Comparison of ENCODE assay signal across 12 cellular contexts in genomic region chr22:38462960-38463784, GRCh38. TPM values are rescaled to one million over a fixed set of nuclear protein-coding genes. Genes with fewer than 3 reads are reported as not detected.
DNase-seq lines count a peak whose midpoint lies in the region; ATAC-seq lines count a peak whose summit lies in the region.
"Had no signal": no experiment of that assay in that cellular context is flagged by ENCODE, and none has a peak within 500 bp of the region (broad histone marks: within the 10 kb centered on the region; RNA-seq: fewer than 3 reads in every experiment).

No MANE protein-coding gene starts in this region.

- no peak overlapping the region for H3K27ac Mint-ChIP-seq in activated naive CD4-positive, alpha-beta T cell treated with anti-CD3 and anti-CD28 coated beads, Interleukin-2, amount 10 ng/mL, durations not matched to agents 7 days and 5 days
- H3K27ac Mint-ChIP-seq in activated CD4-positive, alpha-beta memory T cell treated with anti-CD3 and anti-CD28 coated beads, Interleukin-2, amount 10 ng/mL, durations not matched to agents 7 days and 5 days: no peak overlapping the region
- H3K27ac Mint-ChIP-seq: CD4-positive, CD25-positive, alpha-beta regulatory T cell had no signal

- no peak overlapping the region for H3K27ac ChIP-seq in HUES6 (ENCODE audit: low read depth, low read length)

- no peak overlapping the region for H3K4me3 Mint-ChIP-seq in activated naive CD4-positive, alpha-beta T cell treated with anti-CD3 and anti-CD28 coated beads, Interleukin-2, amount 10 ng/mL, durations not matched to agents 7 days and 5 days
- no peak overlapping the region for H3K4me3 Mint-ChIP-seq in activated CD4-positive, alpha-beta memory T cell treated with anti-CD3 and anti-CD28 coated beads, Interleukin-2, amount 10 ng/mL, durations not matched to agents 7 days and 5 days
- H3K4me3 Mint-ChIP-seq: CD4-positive, CD25-positive, alpha-beta regulatory T cell had no signal

- intact Hi-C loops in posterior vena cava (cut with DNase I): no loop called here

- H3K27me3 Mint-ChIP-seq in activated naive CD4-positive, alpha-beta T cell treated with anti-CD3 and anti-CD28 coated beads, Interleukin-2, amount 10 ng/mL, durations not matched to agents 7 days and 5 days: peaks cover 100% of the 10 kb centered on the region
- peaks cover 75% of the 10 kb centered on the region for H3K27me3 Mint-ChIP-seq in activated CD4-positive, alpha-beta memory T cell treated with anti-CD3 and anti-CD28 coated beads, Interleukin-2, amount 10 ng/mL, durations not matched to agents 7 days and 5 days

- H3K9ac ChIP-seq in HUES6 (ENCODE audit: low read length) (no peak overlapping the region), iPS-15b (ENCODE audit: low read depth, low read length) (no peak overlapping the region)

- H3K9me3 Mint-ChIP-seq in activated naive CD4-positive, alpha-beta T cell treated with anti-CD3 and anti-CD28 coated beads, Interleukin-2, amount 10 ng/mL, durations not matched to agents 7 days and 5 days: no peaks in the 10 kb centered on the region
- no peaks in the 10 kb centered on the region for H3K9me3 Mint-ChIP-seq in activated CD4-positive, alpha-beta memory T cell treated with anti-CD3 and anti-CD28 coated beads, Interleukin-2, amount 10 ng/mL, durations not matched to agents 7 days and 5 days

- no peaks in the 10 kb centered on the region for H3K36me3 Mint-ChIP-seq in activated naive CD4-positive, alpha-beta T cell treated with anti-CD3 and anti-CD28 coated beads, Interleukin-2, amount 10 ng/mL, durations not matched to agents 7 days and 5 days
- H3K36me3 Mint-ChIP-seq in activated CD4-positive, alpha-beta memory T cell treated with anti-CD3 and anti-CD28 coated beads, Interleukin-2, amount 10 ng/mL, durations not matched to agents 7 days and 5 days (ENCODE audit: low read depth): no peaks in the 10 kb centered on the region
- H3K36me3 Mint-ChIP-seq: CD4-positive, CD25-positive, alpha-beta regulatory T cell had no signal

- H3K9me3 ChIP-seq in HUES6 (ENCODE audit: control insufficient read depth, insufficient read depth, low read depth, low read length): no peaks in the 10 kb centered on the region
- H3K9me3 ChIP-seq in iPS-15b (ENCODE audit: control insufficient read depth, insufficient read depth, low read length): no peaks in the 10 kb centered on the region

- H3K4me3 ChIP-seq in HUES6 (ENCODE audit: low read depth, low read length) (peak overlapping the region; percentile 33; the same call in 1 of the 2 replicates), iPS-15b (ENCODE audit: low read depth, low read length) (peak overlapping the region; percentile 28)

- POLR2A ChIA-PET in activated CD4-positive, alpha-beta memory T cell treated with anti-CD3 and anti-CD28 coated beads, Interleukin-2, amount 10 ng/mL, durations not matched to agents 7 days and 5 days (lab: Charles Lee): interaction anchor here (0.5 to 1.4 kb wide), 5 partner anchors 12 to 458 kb away, joined by 3 to 5 read pairs (median 3); no protein-coding TSS in a partner anchor

- peak; percentile 30 for DNase-seq in UCSD-AML1 (lab: John Stamatoyannopoulos, UW; ENCODE audit: unreplicated experiment)
- peak; percentile 73 for DNase-seq in posterior vena cava (ENCODE audit: low spot score)
- DNase-seq in NCI-H1930 (lab: John Stamatoyannopoulos, UW): no peak
- no peak for DNase-seq in activated naive CD4-positive, alpha-beta T cell treated with anti-CD3 and anti-CD28 coated beads, Interleukin-2, amount 10 ng/mL, durations not matched to agents 7 days and 5 days
- DNase-seq in activated CD4-positive, alpha-beta memory T cell treated with anti-CD3 and anti-CD28 coated beads, Interleukin-2, amount 10 ng/mL, durations not matched to agents 7 days and 5 days: no peak
- DNase-seq: CD4-positive, CD25-positive, alpha-beta regulatory T cell had no signal

- no peak for ATAC-seq in GM21423 (IDR thresholded peaks at IDR 0.05; ENCODE audit: unreplicated experiment)
- ATAC-seq: Panc1 had no signal

- H3K27me3 ChIP-seq in HUES6 (ENCODE audit: control insufficient read depth, insufficient read depth, low read length): peaks cover 64% of the 10 kb centered on the region
- H3K27me3 ChIP-seq in iPS-15b (ENCODE audit: control insufficient read depth, insufficient read depth, low read length): peaks cover 56% of the 10 kb centered on the region

- H3K4me1 ChIP-seq in HUES6 (ENCODE audit: control insufficient read depth, insufficient read depth, low read length): peaks cover 26% of the 10 kb centered on the region
- peaks cover 12% of the 10 kb centered on the region for H3K4me1 ChIP-seq in iPS-15b (ENCODE audit: control insufficient read depth, insufficient read depth, low read length)

- H3K4me1 Mint-ChIP-seq in activated naive CD4-positive, alpha-beta T cell treated with anti-CD3 and anti-CD28 coated beads, Interleukin-2, amount 10 ng/mL, durations not matched to agents 7 days and 5 days: peaks cover 20% of the 10 kb centered on the region
- peaks cover 16% of the 10 kb centered on the region for H3K4me1 Mint-ChIP-seq in activated CD4-positive, alpha-beta memory T cell treated with anti-CD3 and anti-CD28 coated beads, Interleukin-2, amount 10 ng/mL, durations not matched to agents 7 days and 5 days

- H3K36me3 ChIP-seq in HUES6 (ENCODE audit: control insufficient read depth, insufficient read depth, low read length) (no peaks in the 10 kb centered on the region), iPS-15b (ENCODE audit: control insufficient read depth, insufficient read depth, low read length) (no peaks in the 10 kb centered on the region)

- CTCF ChIA-PET in activated naive CD4-positive, alpha-beta T cell treated with anti-CD3 and anti-CD28 coated beads, Interleukin-2, amount 10 ng/mL, durations not matched to agents 7 days and 5 days (lab: Charles Lee): interaction anchor here (0.6 to 1.3 kb wide), 3 partner anchors 29 to 109 kb away, joined by 3 to 4 read pairs (median 3); partner anchors contain the start of gene DMC1
- CTCF ChIA-PET in activated CD4-positive, alpha-beta memory T cell treated with anti-CD3 and anti-CD28 coated beads, Interleukin-2, amount 10 ng/mL, durations not matched to agents 7 days and 5 days (lab: Charles Lee): interaction anchor here (1.1 kb wide), 1 partner anchor 59 kb away, joined by 3 read pairs; no protein-coding TSS in a partner anchor

RNA-seq across cellular contexts. Expression of gene KDELR3, which starts 4.7 kb away (rescaled TPM):
- 10 to 100 TPM; 14.5 to 23.1 TPM for total RNA-seq in posterior vena cava
- total RNA-seq in activated CD4-positive, alpha-beta memory T cell treated with anti-CD3 and anti-CD28 coated beads, Interleukin-2, amount 10 ng/mL, durations not matched to agents 7 days and 5 days: under 1 TPM; 0.75 to 0.88 TPM
- total RNA-seq: CD4-positive, CD25-positive, alpha-beta regulatory T cell had no signal

RNA-seq across cellular contexts. Expression of gene KCNJ4, which starts 8.2 kb away (rescaled TPM):
- not detected for total RNA-seq in posterior vena cava
- total RNA-seq in activated CD4-positive, alpha-beta memory T cell treated with anti-CD3 and anti-CD28 coated beads, Interleukin-2, amount 10 ng/mL, durations not matched to agents 7 days and 5 days: not detected
- total RNA-seq: CD4-positive, CD25-positive, alpha-beta regulatory T cell; renal cortical epithelial cell; ureter had no signal

RNA-seq across cellular contexts. Expression of gene DDX17, which starts 42.9 kb away (rescaled TPM):
- 100 to 1,000 TPM; 260 to 323 TPM for total RNA-seq in posterior vena cava
- total RNA-seq in activated CD4-positive, alpha-beta memory T cell treated with anti-CD3 and anti-CD28 coated beads, Interleukin-2, amount 10 ng/mL, durations not matched to agents 7 days and 5 days: 100 to 1,000 TPM; 511 to 521 TPM

Comparison
In these comparisons a context has a peak if more than half of its experiments do, and no peak if none do; other contexts are left out.
1. DNase-seq: peak in UCSD-AML1 (single experiment) and posterior vena cava (single experiment); none in NCI-H1930 (0 of 2), activated naive CD4-positive, alpha-beta T cell treated with anti-CD3 and anti-CD28 coated beads, Interleukin-2, amount 10 ng/mL, durations not matched to agents 7 days and 5 days (single experiment) and activated CD4-positive, alpha-beta memory T cell treated with anti-CD3 and anti-CD28 coated beads, Interleukin-2, amount 10 ng/mL, durations not matched to agents 7 days and 5 days (single experiment).
2. RNA of gene KDELR3, which starts 4.7 kb away (total RNA-seq): 14.5 to 23.1 TPM in posterior vena cava; 0.75 to 0.88 TPM in activated CD4-positive, alpha-beta memory T cell treated with anti-CD3 and anti-CD28 coated beads, Interleukin-2, amount 10 ng/mL, durations not matched to agents 7 days and 5 days; every median in the first group is over 4 times any median in the second.